Comparison of ENCODE assay signal across 1 cellular context in genomic region chr4:176902710-176903323, GRCh38.
TF ChIP-seq lines count a peak whose summit lies in the region.

No MANE protein-coding gene starts in this region.

TF ChIP-seq in SK-N-SH, 30 proteins besides CTCF, POLR2A, EP300 and RAD21 (continued from another document):
- TF ChIP-seq REST (IDR thresholded peaks at IDR 0.05; ENCODE audit: low read depth, low read length), result no peak
- 0 out of 2 replicates have a peak, but pooled peaks have one; percentile 37 for TF ChIP-seq YY1 (IDR thresholded peaks at IDR 0.05; ENCODE audit: low read depth)
- peak; percentile 30; the same call in 1 of the 2 replicates for TF ChIP-seq SIN3A (IDR thresholded peaks at IDR 0.05; ENCODE audit: borderline replicate concordance, low read depth, low read length)
- no peak for TF ChIP-seq USF2 (IDR thresholded peaks at IDR 0.05; ENCODE audit: borderline replicate concordance, low read depth, low read length)
- TF ChIP-seq USF1 (IDR thresholded peaks at IDR 0.05; ENCODE audit: borderline replicate concordance, low read depth), result no peak
- no peak for TF ChIP-seq FOXJ3 (CRISPR knock-in tag; IDR thresholded peaks at IDR 0.05)
- peak; percentile 92 for TF ChIP-seq TEAD4 (IDR thresholded peaks at IDR 0.05; ENCODE audit: borderline replicate concordance, insufficient read depth)
- TF ChIP-seq RFX5 (IDR thresholded peaks at IDR 0.05; ENCODE audit: low read length), result no peak
- TF ChIP-seq FOXM1 (IDR thresholded peaks at IDR 0.05; ENCODE audit: low read depth), result peak; percentile 96
- peak; percentile 94 for TF ChIP-seq PBX3 (IDR thresholded peaks at IDR 0.05)
- no peak; the same call in 1 of the 2 replicates for TF ChIP-seq ELF1 (IDR thresholded peaks at IDR 0.05)
- peak; percentile 95 for TF ChIP-seq TCF12 (IDR thresholded peaks at IDR 0.05)
- TF ChIP-seq ZBTB33 (IDR thresholded peaks at IDR 0.05; ENCODE audit: borderline replicate concordance, low read depth), result peak; percentile 87
- TF ChIP-seq EZH2phosphoT487 (IDR thresholded peaks at IDR 0.05; ENCODE audit: borderline replicate concordance, low read depth), result no peak
- peak; percentile 99 for TF ChIP-seq MEF2A (IDR thresholded peaks at IDR 0.05; ENCODE audit: borderline replicate concordance, low read depth)
- no peak; the same call in 1 of the 2 replicates for TF ChIP-seq TAF1 (IDR thresholded peaks at IDR 0.05; ENCODE audit: borderline replicate concordance, low read depth, low read length)
- TF ChIP-seq FOSL2 (IDR thresholded peaks at IDR 0.05; ENCODE audit: borderline replicate concordance, low read depth), result peak; percentile 89; the same call in 1 of the 2 replicates
- no peak for TF ChIP-seq MXI1 (IDR thresholded peaks at IDR 0.05; ENCODE audit: low read depth, low read length)
- 0 out of 2 replicates have a peak, but pooled peaks have one; percentile 25 for TF ChIP-seq GABPA (IDR thresholded peaks at IDR 0.05; ENCODE audit: low read depth)
TF ChIP-seq in SK-N-SH: peak in this region for 15.
